ENCODE assay signal across 22 cellular contexts in genomic region chr20:33660685-33661058, GRCh38. TPM values are rescaled to one million over a fixed set of nuclear protein-coding genes. Genes with fewer than 3 reads are reported as not detected.
A peak's percentile ranks its signal among the peaks of the same experiment; 100 is the strongest.
DNase-seq lines count a peak whose midpoint lies in the region; ATAC-seq and TF ChIP-seq lines count a peak whose summit lies in the region.
"Had no signal": no experiment of that assay in that cellular context is flagged by ENCODE, and none has a peak within 500 bp of the region (broad histone marks: within the 10 kb centered on the region; RNA-seq: fewer than 3 reads in every experiment).

No MANE protein-coding gene starts in this region.

- no peak overlapping the region for H2BK15ac ChIP-seq in neuronal stem cell (ENCODE audit: low read length)

- no peak overlapping the region for H3K4me3 Mint-ChIP-seq in HFFc6
- no peak overlapping the region for H3K4me3 Mint-ChIP-seq in activated CD4-positive, alpha-beta T cell treated with anti-CD3 and anti-CD28 coated beads for 36 hours
- H3K4me3 Mint-ChIP-seq: B cell had no signal

- no CpG with 5 or more reads among the region's 7 CpGs for WGBS in neuronal stem cell (ENCODE audit: extremely low coverage in 2 of 2, insufficient read length in 2 of 2, insufficient replicate concordance in 1 of 2), 2 donors

- H3K4me1 ChIP-seq in neuronal stem cell (ENCODE audit: control insufficient read depth in 2 of 2, insufficient read depth in 1 of 2, low read depth in 1 of 2, low read length in 2 of 2) = peaks cover 5 to 8% of the 10 kb centered on the region in 2 donors

- no peak overlapping the region for H3K27ac ChIP-seq in neuronal stem cell (replicated peaks; ENCODE audit: low read length)
- H3K27ac ChIP-seq: Peyer's patch, SK-N-MC had no signal

- H2AFZ ChIP-seq in neuronal stem cell (ENCODE audit: low read length) = no peak overlapping the region

- POLR2A ChIA-PET in activated CD4-positive, alpha-beta T cell treated with anti-CD3 and anti-CD28 coated beads for 36 hours (lab: Charles Lee) = no interaction called here

- no peak for ATAC-seq in GM18867 (IDR thresholded peaks at IDR 0.05; ENCODE audit: unreplicated experiment)
- ATAC-seq in activated CD4-positive, alpha-beta T cell treated with anti-CD3 and anti-CD28 coated beads for 36 hours = no peak

- H3K9ac ChIP-seq in neuronal stem cell (ENCODE audit: low read depth, low read length, poor library complexity) = no peak overlapping the region

- no peak overlapping the region for H3K4ac ChIP-seq in neuronal stem cell (ENCODE audit: low read length)

- no peak overlapping the region for H3K23ac ChIP-seq in neuronal stem cell (ENCODE audit: low read depth, low read length, poor library complexity)

- no peaks in the 10 kb centered on the region for H3K9me3 Mint-ChIP-seq in HFFc6
- H3K9me3 Mint-ChIP-seq in activated CD4-positive, alpha-beta T cell treated with anti-CD3 and anti-CD28 coated beads for 36 hours (ENCODE audit: low read depth) = no peaks in the 10 kb centered on the region

- no peaks in the 10 kb centered on the region for H3K36me3 Mint-ChIP-seq in HFFc6 (ENCODE audit: low read depth)
- peaks cover 2% of the 10 kb centered on the region for H3K36me3 Mint-ChIP-seq in activated CD4-positive, alpha-beta T cell treated with anti-CD3 and anti-CD28 coated beads for 36 hours (ENCODE audit: low read depth)

- no peak overlapping the region for H2BK12ac ChIP-seq in neuronal stem cell (ENCODE audit: low read length)

- H4K8ac ChIP-seq in neuronal stem cell (ENCODE audit: low read depth, low read length) = no peak overlapping the region

- no peaks in the 10 kb centered on the region for H3K27me3 ChIP-seq in neuronal stem cell (ENCODE audit: control insufficient read depth in 3 of 3, insufficient read depth in 3 of 3, low read depth in 1 of 3, low read length in 3 of 3)
- H3K27me3 ChIP-seq: Peyer's patch had no signal

- intact Hi-C loops in activated CD4-positive, alpha-beta T cell treated with anti-CD3 and anti-CD28 coated beads for 36 hours (cut with DNase I, micrococcal nuclease) = loop anchor here in 1 of 2 experiments (10.0 kb wide), 1 partner anchor 106 kb away; no protein-coding TSS in a partner anchor

- H3K79me1 ChIP-seq in neuronal stem cell (ENCODE audit: low read depth, low read length) = peaks cover 3% of the 10 kb centered on the region

- CTCF ChIA-PET in activated CD4-positive, alpha-beta T cell treated with anti-CD3 and anti-CD28 coated beads for 36 hours (lab: Charles Lee) = no interaction called here

- H2BK5ac ChIP-seq in neuronal stem cell (ENCODE audit: low read length) = peak overlapping the region; percentile 19

- no peak overlapping the region for H2AK5ac ChIP-seq in neuronal stem cell (ENCODE audit: low read depth, low read length)

- no peak for TF ChIP-seq CTCF in HFFc6 (IDR thresholded peaks at IDR 0.05)

- H3K36me3 ChIP-seq in neuronal stem cell (replicated peaks in 1 of 2; ENCODE audit: control insufficient read depth in 2 of 2, insufficient read depth in 2 of 2, low read length in 2 of 2) = peaks cover 4 to 14% of the 10 kb centered on the region in 2 donors

- peak; percentile 20 for DNase-seq in activated CD4-positive, CD25-positive, alpha-beta regulatory T cell treated with anti-CD3 and anti-CD28 coated beads, Interleukin-2, amount 50 U/mL, for 72 hours
- no peak for DNase-seq in activated CD4-positive, CD25-positive, alpha-beta regulatory T cell (lab: John Stamatoyannopoulos, UW)
- DNase-seq in HFFc6 = no peak
- no peak for DNase-seq in neuronal stem cell (ENCODE audit: low spot score)
- no peak for DNase-seq in activated CD4-positive, alpha-beta T cell treated with anti-CD3 and anti-CD28 coated beads for 36 hours
- DNase-seq: Calu3, DMS79 treated with DMSO at 0.1 percent for 48 hours, GF-D8, GOT3, NCI-H1048, NCI-H1417, NCI-H1694, NCI-H2029 treated with DMSO at 0.1 percent for 48 hours, NCI-H446 treated with DMSO at 0.1 percent for 48 hours, NCI-H526, NCI-H82, SIG-M5 had no signal

- peak overlapping the region; percentile 16; the same call in 1 of the 2 replicates for H3K27ac Mint-ChIP-seq in HFFc6
- no peak overlapping the region for H3K27ac Mint-ChIP-seq in activated CD4-positive, alpha-beta T cell treated with anti-CD3 and anti-CD28 coated beads for 36 hours
- H3K27ac Mint-ChIP-seq: B cell had no signal

- H3K18ac ChIP-seq in neuronal stem cell (ENCODE audit: low read length) = no peak overlapping the region

- H4K91ac ChIP-seq in neuronal stem cell (ENCODE audit: low read depth, low read length, poor library complexity) = no peak overlapping the region

- no peak overlapping the region for H2BK120ac ChIP-seq in neuronal stem cell (ENCODE audit: low read depth, low read length)

- no peaks in the 10 kb centered on the region for H3K9me3 ChIP-seq in neuronal stem cell (replicated peaks in 1 of 2; ENCODE audit: control insufficient read depth in 2 of 2, insufficient read depth in 1 of 2, low read depth in 1 of 2, low read length in 2 of 2)
- H3K9me3 ChIP-seq: HAP-1, Peyer's patch had no signal

- no peaks in the 10 kb centered on the region; the same call in none of the 2 replicates for H3K27me3 Mint-ChIP-seq in HFFc6 (ENCODE audit: insufficient read depth)
- H3K27me3 Mint-ChIP-seq in activated CD4-positive, alpha-beta T cell treated with anti-CD3 and anti-CD28 coated beads for 36 hours = no peaks in the 10 kb centered on the region
- H3K27me3 Mint-ChIP-seq: B cell had no signal

- no peak overlapping the region for H3K4me2 ChIP-seq in neuronal stem cell (ENCODE audit: insufficient read depth, low read length, poor library complexity, severe bottlenecking)

- no peak overlapping the region for H3K14ac ChIP-seq in neuronal stem cell (ENCODE audit: low read length)

- H3K4me1 Mint-ChIP-seq in HFFc6 (ENCODE audit: low read depth) = peaks cover 23% of the 10 kb centered on the region
- peaks cover 17% of the 10 kb centered on the region for H3K4me1 Mint-ChIP-seq in activated CD4-positive, alpha-beta T cell treated with anti-CD3 and anti-CD28 coated beads for 36 hours

- H3K4me3 ChIP-seq in neuronal stem cell (ENCODE audit: low read length in 2 of 2) = no peak overlapping the region
- H3K4me3 ChIP-seq: HAP-1, Peyer's patch, SK-N-MC had no signal

RNA-seq across cellular contexts. Expression of gene C20orf144, which starts 1.5 kb away (rescaled TPM):
- under 1 TPM in 5 of 6 experiments, not detected in 1; 0.10 to 0.31 (median 0.23) TPM for total RNA-seq in HFFc6 (2021; fragmentation: NEBNext Ultra II Directional; extraction: Animal tissue kit (Norgen Biotek cat#: 25700))
- polyA plus RNA-seq in neuronal stem cell (2013, experiment 1 of 2) = 0.07 TPM
- 0.11 TPM for polyA plus RNA-seq in neuronal stem cell (2013, experiment 2 of 2)
- total RNA-seq in activated CD4-positive, alpha-beta T cell treated with anti-CD3 and anti-CD28 coated beads for 36 hours = under 1 TPM; 0.16 to 0.27 TPM
- total RNA-seq: Peyer's patch had no signal

RNA-seq across cellular contexts. Expression of gene ACTL10, which starts 6.1 kb away (rescaled TPM):
- total RNA-seq in HFFc6 (2021; fragmentation: NEBNext Ultra II Directional; extraction: Animal tissue kit (Norgen Biotek cat#: 25700)) = 1 to 10 TPM; 1.6 to 2.3 (median 1.8) TPM
- polyA plus RNA-seq in neuronal stem cell (2013, experiment 1 of 2) = 0.04 TPM
- polyA plus RNA-seq in neuronal stem cell (2013, experiment 2 of 2) = 0.03 TPM
- 1 to 10 TPM in 1 of 2 experiments, under 1 TPM in 1; 0.91 to 1.7 TPM for total RNA-seq in activated CD4-positive, alpha-beta T cell treated with anti-CD3 and anti-CD28 coated beads for 36 hours

RNA-seq across cellular contexts. Expression of gene NECAB3, which starts 13.6 kb away (rescaled TPM):
- 10 to 100 TPM; 24.9 to 30.0 (median 27.0) TPM for total RNA-seq in HFFc6 (2021; fragmentation: NEBNext Ultra II Directional; extraction: Animal tissue kit (Norgen Biotek cat#: 25700))
- polyA plus RNA-seq in neuronal stem cell (2013, experiment 1 of 2) = 12.9 TPM
- 13.4 TPM for polyA plus RNA-seq in neuronal stem cell (2013, experiment 2 of 2)
- total RNA-seq in activated CD4-positive, alpha-beta T cell treated with anti-CD3 and anti-CD28 coated beads for 36 hours = 10 to 100 TPM; 12.2 to 13.3 TPM

RNA-seq across cellular contexts. Expression of gene E2F1, which starts 25.5 kb away (rescaled TPM):
- total RNA-seq in HFFc6 (2021; fragmentation: NEBNext Ultra II Directional; extraction: Animal tissue kit (Norgen Biotek cat#: 25700)) = 10 to 100 TPM; 11.3 to 21.7 (median 20.2) TPM
- 20.5 TPM for polyA plus RNA-seq in neuronal stem cell (2013, experiment 1 of 2)
- 19.9 TPM for polyA plus RNA-seq in neuronal stem cell (2013, experiment 2 of 2)
- total RNA-seq in activated CD4-positive, alpha-beta T cell treated with anti-CD3 and anti-CD28 coated beads for 36 hours = 10 to 100 TPM; 45.9 to 50.9 TPM

RNA-seq across cellular contexts. Expression of gene PXMP4, which starts 59.4 kb away (rescaled TPM):
- 10 to 100 TPM in 4 of 6 experiments, 1 to 10 TPM in 2; 8.3 to 14.4 (median 11.4) TPM for total RNA-seq in HFFc6 (2021; fragmentation: NEBNext Ultra II Directional; extraction: Animal tissue kit (Norgen Biotek cat#: 25700))
- polyA plus RNA-seq in neuronal stem cell (2013, experiment 1 of 2) = 3.3 TPM
- polyA plus RNA-seq in neuronal stem cell (2013, experiment 2 of 2) = 3.1 TPM
- 10 to 100 TPM in 1 of 2 experiments, 1 to 10 TPM in 1; 8.8 to 10.2 TPM for total RNA-seq in activated CD4-positive, alpha-beta T cell treated with anti-CD3 and anti-CD28 coated beads for 36 hours
